1 cellular context compared by ENCODE assay signal in the genomic region with DNA sequence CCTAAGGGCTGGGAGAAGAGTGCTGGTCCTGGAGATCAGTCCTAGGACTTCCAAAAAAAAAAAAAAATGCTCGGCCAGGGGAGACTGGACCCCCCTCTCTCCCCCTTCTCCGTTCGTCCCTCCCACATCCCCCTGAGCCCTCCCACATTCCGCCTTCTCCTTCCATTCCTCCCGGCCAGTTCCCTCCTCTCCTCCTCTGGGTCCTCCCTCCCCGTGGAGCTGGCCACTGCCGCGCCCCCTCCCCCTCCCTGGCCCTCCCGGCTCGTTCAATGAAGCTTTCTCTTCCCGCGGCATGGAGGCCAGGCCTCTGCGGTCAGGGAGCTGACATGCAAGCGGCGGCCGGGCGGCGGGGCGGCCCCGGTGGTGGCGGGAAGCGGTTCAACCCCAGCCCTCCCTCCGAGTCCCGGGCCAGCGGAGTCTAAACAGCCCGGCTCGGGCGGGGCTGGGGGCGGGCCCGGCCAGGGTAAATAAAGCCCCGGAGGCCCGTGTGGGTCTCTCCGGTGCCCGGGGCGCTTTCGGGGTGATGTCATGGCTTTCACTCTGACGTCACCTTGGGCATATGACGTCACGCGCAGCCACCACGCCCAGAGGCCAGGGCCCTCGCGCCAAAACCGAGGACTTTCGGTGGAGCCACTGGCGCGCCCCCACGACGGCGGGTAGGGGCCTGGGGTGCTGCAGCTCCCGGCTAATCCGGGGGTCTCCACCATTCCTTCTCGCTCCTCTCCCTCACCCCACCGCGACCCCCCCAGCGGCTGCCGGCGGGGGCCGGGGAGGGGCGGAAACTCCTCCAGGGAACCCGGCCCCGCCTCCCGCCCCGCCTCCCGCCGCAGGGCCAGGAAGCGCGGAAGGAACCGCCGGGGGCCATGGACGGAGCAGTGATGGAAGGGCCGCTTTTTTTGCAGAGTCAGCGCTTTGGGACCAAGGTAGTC.
TF ChIP-seq lines count a peak whose summit lies in the region.

A gene (plus strand): TSS at position 829 of the 929 bp plus-strand sequence. CDS start 35 bp downstream, at position 864.
A gene with protein sequence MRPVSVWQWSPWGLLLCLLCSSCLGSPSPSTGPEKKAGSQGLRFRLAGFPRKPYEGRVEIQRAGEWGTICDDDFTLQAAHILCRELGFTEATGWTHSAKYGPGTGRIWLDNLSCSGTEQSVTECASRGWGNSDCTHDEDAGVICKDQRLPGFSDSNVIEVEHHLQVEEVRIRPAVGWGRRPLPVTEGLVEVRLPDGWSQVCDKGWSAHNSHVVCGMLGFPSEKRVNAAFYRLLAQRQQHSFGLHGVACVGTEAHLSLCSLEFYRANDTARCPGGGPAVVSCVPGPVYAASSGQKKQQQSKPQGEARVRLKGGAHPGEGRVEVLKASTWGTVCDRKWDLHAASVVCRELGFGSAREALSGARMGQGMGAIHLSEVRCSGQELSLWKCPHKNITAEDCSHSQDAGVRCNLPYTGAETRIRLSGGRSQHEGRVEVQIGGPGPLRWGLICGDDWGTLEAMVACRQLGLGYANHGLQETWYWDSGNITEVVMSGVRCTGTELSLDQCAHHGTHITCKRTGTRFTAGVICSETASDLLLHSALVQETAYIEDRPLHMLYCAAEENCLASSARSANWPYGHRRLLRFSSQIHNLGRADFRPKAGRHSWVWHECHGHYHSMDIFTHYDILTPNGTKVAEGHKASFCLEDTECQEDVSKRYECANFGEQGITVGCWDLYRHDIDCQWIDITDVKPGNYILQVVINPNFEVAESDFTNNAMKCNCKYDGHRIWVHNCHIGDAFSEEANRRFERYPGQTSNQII (minus strand): TSS at position 51 of the 929 bp plus-strand sequence. CDS start 1,308 bp downstream, outside the sequence.

TF ChIP-seq in SK-N-SH, 30 proteins besides CTCF, POLR2A, EP300 and RAD21 (continued from another document):
- TF ChIP-seq, protein P1, sequence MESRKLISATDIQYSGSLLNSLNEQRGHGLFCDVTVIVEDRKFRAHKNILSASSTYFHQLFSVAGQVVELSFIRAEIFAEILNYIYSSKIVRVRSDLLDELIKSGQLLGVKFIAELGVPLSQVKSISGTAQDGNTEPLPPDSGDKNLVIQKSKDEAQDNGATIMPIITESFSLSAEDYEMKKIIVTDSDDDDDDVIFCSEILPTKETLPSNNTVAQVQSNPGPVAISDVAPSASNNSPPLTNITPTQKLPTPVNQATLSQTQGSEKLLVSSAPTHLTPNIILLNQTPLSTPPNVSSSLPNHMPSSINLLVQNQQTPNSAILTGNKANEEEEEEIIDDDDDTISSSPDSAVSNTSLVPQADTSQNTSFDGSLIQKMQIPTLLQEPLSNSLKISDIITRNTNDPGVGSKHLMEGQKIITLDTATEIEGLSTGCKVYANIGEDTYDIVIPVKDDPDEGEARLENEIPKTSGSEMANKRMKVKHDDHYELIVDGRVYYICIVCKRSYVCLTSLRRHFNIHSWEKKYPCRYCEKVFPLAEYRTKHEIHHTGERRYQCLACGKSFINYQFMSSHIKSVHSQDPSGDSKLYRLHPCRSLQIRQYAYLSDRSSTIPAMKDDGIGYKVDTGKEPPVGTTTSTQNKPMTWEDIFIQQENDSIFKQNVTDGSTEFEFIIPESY (IDR thresholded peaks at IDR 0.05; ENCODE audit: borderline replicate concordance, low read depth) = no peak
- TF ChIP-seq RCOR1 (IDR thresholded peaks at IDR 0.05; ENCODE audit: low read length) (no peak), TCF12 (IDR thresholded peaks at IDR 0.05) (no peak), POLR2AphosphoS5 (IDR thresholded peaks at IDR 0.05; ENCODE audit: low read depth, low read length) (peak; percentile 40; the same call in 1 of the 2 replicates), CHD2 (IDR thresholded peaks at IDR 0.05; ENCODE audit: low read length, partially characterized antibody) (peak; percentile 64), RXRA (IDR thresholded peaks at IDR 0.05; ENCODE audit: borderline replicate concordance, low read depth) (no peak), TAF1 (IDR thresholded peaks at IDR 0.05; ENCODE audit: borderline replicate concordance, low read depth, low read length) (0 out of 2 replicates have a peak, but pooled peaks have one; percentile 23), MXI1 (IDR thresholded peaks at IDR 0.05; ENCODE audit: low read depth, low read length) (peak; percentile 47; the same call in 1 of the 2 replicates), FOSL2 (IDR thresholded peaks at IDR 0.05; ENCODE audit: borderline replicate concordance, low read depth) (no peak), GABPA (IDR thresholded peaks at IDR 0.05; ENCODE audit: low read depth) (no peak), FOXM1 (IDR thresholded peaks at IDR 0.05; ENCODE audit: low read depth) (no peak), GATA2 (CRISPR knock-in tag; IDR thresholded peaks at IDR 0.05) (no peak), JUND (IDR thresholded peaks at IDR 0.05) (no peak), EZH2phosphoT487 (IDR thresholded peaks at IDR 0.05; ENCODE audit: borderline replicate concordance, low read depth) (no peak), ELF1 (IDR thresholded peaks at IDR 0.05) (0 out of 2 replicates have a peak, but pooled peaks have one; percentile 45), NFIC (IDR thresholded peaks at IDR 0.05; ENCODE audit: borderline replicate concordance) (0 out of 2 replicates have a peak, but pooled peaks have one; percentile 9), YY1 (IDR thresholded peaks at IDR 0.05; ENCODE audit: low read depth) (peak; percentile 63; the same call in 1 of the 2 replicates)
- TF ChIP-seq, protein P2, sequence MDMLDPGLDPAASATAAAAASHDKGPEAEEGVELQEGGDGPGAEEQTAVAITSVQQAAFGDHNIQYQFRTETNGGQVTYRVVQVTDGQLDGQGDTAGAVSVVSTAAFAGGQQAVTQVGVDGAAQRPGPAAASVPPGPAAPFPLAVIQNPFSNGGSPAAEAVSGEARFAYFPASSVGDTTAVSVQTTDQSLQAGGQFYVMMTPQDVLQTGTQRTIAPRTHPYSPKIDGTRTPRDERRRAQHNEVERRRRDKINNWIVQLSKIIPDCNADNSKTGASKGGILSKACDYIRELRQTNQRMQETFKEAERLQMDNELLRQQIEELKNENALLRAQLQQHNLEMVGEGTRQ (IDR thresholded peaks at IDR 0.05; ENCODE audit: borderline replicate concordance, low read depth, low read length) = no peak
- TF ChIP-seq, protein P3, sequence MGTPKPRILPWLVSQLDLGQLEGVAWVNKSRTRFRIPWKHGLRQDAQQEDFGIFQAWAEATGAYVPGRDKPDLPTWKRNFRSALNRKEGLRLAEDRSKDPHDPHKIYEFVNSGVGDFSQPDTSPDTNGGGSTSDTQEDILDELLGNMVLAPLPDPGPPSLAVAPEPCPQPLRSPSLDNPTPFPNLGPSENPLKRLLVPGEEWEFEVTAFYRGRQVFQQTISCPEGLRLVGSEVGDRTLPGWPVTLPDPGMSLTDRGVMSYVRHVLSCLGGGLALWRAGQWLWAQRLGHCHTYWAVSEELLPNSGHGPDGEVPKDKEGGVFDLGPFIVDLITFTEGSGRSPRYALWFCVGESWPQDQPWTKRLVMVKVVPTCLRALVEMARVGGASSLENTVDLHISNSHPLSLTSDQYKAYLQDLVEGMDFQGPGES (IDR thresholded peaks at IDR 0.05; ENCODE audit: low read depth, low read length) = no peak
- TF ChIP-seq, protein P4, sequence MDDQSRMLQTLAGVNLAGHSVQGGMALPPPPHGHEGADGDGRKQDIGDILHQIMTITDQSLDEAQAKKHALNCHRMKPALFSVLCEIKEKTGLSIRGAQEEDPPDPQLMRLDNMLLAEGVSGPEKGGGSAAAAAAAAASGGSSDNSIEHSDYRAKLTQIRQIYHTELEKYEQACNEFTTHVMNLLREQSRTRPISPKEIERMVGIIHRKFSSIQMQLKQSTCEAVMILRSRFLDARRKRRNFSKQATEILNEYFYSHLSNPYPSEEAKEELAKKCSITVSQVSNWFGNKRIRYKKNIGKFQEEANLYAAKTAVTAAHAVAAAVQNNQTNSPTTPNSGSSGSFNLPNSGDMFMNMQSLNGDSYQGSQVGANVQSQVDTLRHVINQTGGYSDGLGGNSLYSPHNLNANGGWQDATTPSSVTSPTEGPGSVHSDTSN (IDR thresholded peaks at IDR 0.05) = no peak; the same call in 1 of the 2 replicates
- TF ChIP-seq, protein P5, sequence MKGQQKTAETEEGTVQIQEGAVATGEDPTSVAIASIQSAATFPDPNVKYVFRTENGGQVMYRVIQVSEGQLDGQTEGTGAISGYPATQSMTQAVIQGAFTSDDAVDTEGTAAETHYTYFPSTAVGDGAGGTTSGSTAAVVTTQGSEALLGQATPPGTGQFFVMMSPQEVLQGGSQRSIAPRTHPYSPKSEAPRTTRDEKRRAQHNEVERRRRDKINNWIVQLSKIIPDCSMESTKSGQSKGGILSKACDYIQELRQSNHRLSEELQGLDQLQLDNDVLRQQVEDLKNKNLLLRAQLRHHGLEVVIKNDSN (IDR thresholded peaks at IDR 0.05; ENCODE audit: borderline replicate concordance, low read depth) = no peak; the same call in 1 of the 2 replicates
- TF ChIP-seq, protein P6, sequence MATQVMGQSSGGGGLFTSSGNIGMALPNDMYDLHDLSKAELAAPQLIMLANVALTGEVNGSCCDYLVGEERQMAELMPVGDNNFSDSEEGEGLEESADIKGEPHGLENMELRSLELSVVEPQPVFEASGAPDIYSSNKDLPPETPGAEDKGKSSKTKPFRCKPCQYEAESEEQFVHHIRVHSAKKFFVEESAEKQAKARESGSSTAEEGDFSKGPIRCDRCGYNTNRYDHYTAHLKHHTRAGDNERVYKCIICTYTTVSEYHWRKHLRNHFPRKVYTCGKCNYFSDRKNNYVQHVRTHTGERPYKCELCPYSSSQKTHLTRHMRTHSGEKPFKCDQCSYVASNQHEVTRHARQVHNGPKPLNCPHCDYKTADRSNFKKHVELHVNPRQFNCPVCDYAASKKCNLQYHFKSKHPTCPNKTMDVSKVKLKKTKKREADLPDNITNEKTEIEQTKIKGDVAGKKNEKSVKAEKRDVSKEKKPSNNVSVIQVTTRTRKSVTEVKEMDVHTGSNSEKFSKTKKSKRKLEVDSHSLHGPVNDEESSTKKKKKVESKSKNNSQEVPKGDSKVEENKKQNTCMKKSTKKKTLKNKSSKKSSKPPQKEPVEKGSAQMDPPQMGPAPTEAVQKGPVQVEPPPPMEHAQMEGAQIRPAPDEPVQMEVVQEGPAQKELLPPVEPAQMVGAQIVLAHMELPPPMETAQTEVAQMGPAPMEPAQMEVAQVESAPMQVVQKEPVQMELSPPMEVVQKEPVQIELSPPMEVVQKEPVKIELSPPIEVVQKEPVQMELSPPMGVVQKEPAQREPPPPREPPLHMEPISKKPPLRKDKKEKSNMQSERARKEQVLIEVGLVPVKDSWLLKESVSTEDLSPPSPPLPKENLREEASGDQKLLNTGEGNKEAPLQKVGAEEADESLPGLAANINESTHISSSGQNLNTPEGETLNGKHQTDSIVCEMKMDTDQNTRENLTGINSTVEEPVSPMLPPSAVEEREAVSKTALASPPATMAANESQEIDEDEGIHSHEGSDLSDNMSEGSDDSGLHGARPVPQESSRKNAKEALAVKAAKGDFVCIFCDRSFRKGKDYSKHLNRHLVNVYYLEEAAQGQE (IDR thresholded peaks at IDR 0.05; ENCODE audit: low read depth, low read length) = no peak
